ENCODE assay signal across 8 cellular contexts in the genomic region with DNA sequence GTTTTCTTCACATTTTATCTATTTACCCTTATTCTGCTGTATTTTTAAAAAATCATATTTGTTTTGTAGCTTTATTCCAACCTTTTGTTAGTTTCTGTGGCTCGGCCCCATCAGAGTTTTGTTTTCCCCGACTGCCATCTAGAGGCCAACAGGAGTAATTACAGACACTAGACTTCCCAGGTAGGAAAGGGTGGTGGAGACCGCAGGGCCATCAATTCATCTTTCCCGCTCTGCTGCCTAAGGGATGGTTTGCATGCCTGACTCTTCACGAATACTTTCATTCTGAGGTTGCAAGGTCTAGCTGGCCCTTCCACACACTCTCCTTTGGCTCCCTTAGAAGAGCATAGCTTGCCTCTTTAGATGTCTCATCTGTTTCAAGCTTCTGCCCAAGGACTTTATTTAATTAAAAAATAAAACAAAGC. TPM values are rescaled to one million over a fixed set of nuclear protein-coding genes. Genes with fewer than 3 reads are reported as not detected.
A peak's percentile ranks its signal among the peaks of the same experiment; 100 is the strongest.
DNase-seq lines count a peak whose midpoint lies in the region; ATAC-seq and TF ChIP-seq lines count a peak whose summit lies in the region.

No MANE protein-coding gene starts in this region.

- H3K9me3 ChIP-seq in adrenal gland (replicated peaks in 1 of 3) (no peaks in the 10 kb centered on the region), right atrium auricular region (no peaks in the 10 kb centered on the region), gastrocnemius medialis (no peaks in the 10 kb centered on the region)

- TF ChIP-seq CTCF in HL-60 (IDR thresholded peaks at IDR 0.05; ENCODE audit: insufficient read depth, low read length) (peak; percentile 1), adrenal gland (IDR thresholded peaks at IDR 0.05) (peak; percentile 71 to 90 (median 84)), right atrium auricular region (IDR thresholded peaks at IDR 0.05) (peak; percentile 58 to 84), gastrocnemius medialis (IDR thresholded peaks at IDR 0.05 in 4 of 5, conservative IDR thresholded peaks at IDR 0.05 in 1 of 5) (peak; percentile 73 to 81 (median 76))

- H3K4me3 ChIP-seq in HL-60 (replicated peaks; ENCODE audit: insufficient read depth, low read length), result no peak overlapping the region
- H3K4me3 ChIP-seq in adrenal gland, result no peak overlapping the region
- H3K4me3 ChIP-seq in right atrium auricular region, result no peak overlapping the region
- no peak overlapping the region for H3K4me3 ChIP-seq in gastrocnemius medialis

- ATAC-seq in gastrocnemius medialis (peak; percentile 62 to 66), HG02852 (IDR thresholded peaks at IDR 0.05; ENCODE audit: unreplicated experiment) (no peak), GM19351 (IDR thresholded peaks at IDR 0.05; ENCODE audit: unreplicated experiment) (no peak)

- H3K27me3 ChIP-seq in HL-60 (ENCODE audit: insufficient read depth, poor library complexity, severe bottlenecking) (no peaks in the 10 kb centered on the region), adrenal gland (no peaks in the 10 kb centered on the region), right atrium auricular region (no peaks in the 10 kb centered on the region), gastrocnemius medialis (no peaks in the 10 kb centered on the region)

- 0 to 4% (median 1%) methylated on average over 5 of the region's 5 CpGs for WGBS in adrenal gland, 4 donors

- in situ Hi-C loops in gastrocnemius medialis (cut with MboI; ENCODE audit: low sequenced_read_pairs in 4 of 4), result loop anchor here in 3 of 4 donors (5.0 to 10.0 kb wide), 4 partner anchors 56 to 199 kb away; no protein-coding TSS in a partner anchor

- DNase-seq in DMS53 (lab: John Stamatoyannopoulos, UW) (peak; percentile 74), HL-60 (ENCODE audit: low read depth in 1 of 2, low spot score in 1 of 2) (no peak), SHP77 (lab: John Stamatoyannopoulos, UW) (peak; percentile 11 to 43), adrenal gland (peak in 6 of 7 donors; percentile 28 to 59 (median 41)), right atrium auricular region (ENCODE audit: low spot score) (no peak), gastrocnemius medialis (no peak)

- intact Hi-C loops in adrenal gland (cut with DNase I) (loop anchor here in 1 of 2 donors (5.0 kb wide), 2 partner anchors 59 to 199 kb away; no protein-coding TSS in a partner anchor), gastrocnemius medialis (cut with DNase I; ENCODE audit: low total_unique reads) (loop anchor here (1.0 to 5.0 kb wide), 2 partner anchors 179 to 199 kb away; no protein-coding TSS in a partner anchor)

- H3K27ac ChIP-seq in HL-60 (replicated peaks), result no peak overlapping the region
- H3K27ac ChIP-seq in adrenal gland, result no peak overlapping the region
- no peak overlapping the region for H3K27ac ChIP-seq in right atrium auricular region
- no peak overlapping the region for H3K27ac ChIP-seq in gastrocnemius medialis

- H3K4me1 ChIP-seq in adrenal gland (replicated peaks in 1 of 2), result no peaks in the 10 kb centered on the region
- no peaks in the 10 kb centered on the region for H3K4me1 ChIP-seq in right atrium auricular region
- no peaks in the 10 kb centered on the region for H3K4me1 ChIP-seq in gastrocnemius medialis

- H3K36me3 ChIP-seq in adrenal gland (replicated peaks in 1 of 2) (no peaks in the 10 kb centered on the region), right atrium auricular region (no peaks in the 10 kb centered on the region), gastrocnemius medialis (no peaks in the 10 kb centered on the region)

- TF ChIP-seq POLR2A in adrenal gland (IDR thresholded peaks at IDR 0.05) (no peak), gastrocnemius medialis (IDR thresholded peaks at IDR 0.05) (no peak)

RNA-seq across cellular contexts. Expression of a gene that starts 38.3 kb away (rescaled TPM):
- not detected for total RNA-seq in adrenal gland
- not detected for polyA plus RNA-seq in adrenal gland
- total RNA-seq in right atrium auricular region, result not detected
- total RNA-seq in gastrocnemius medialis, result not detected

Comparison
In these comparisons a context has a peak if more than half of its experiments do, and no peak if none do; other contexts are left out.
1. DNase-seq: peak in DMS53 (single experiment), SHP77 (2 of 2) and adrenal gland (6 of 7); none in HL-60 (0 of 2), right atrium auricular region (single experiment) and gastrocnemius medialis (0 of 2).
2. CTCF ChIP-seq: peak in every context shown above with its lines; median percentile 84 in adrenal gland; 76 in gastrocnemius medialis; 71 in right atrium auricular region; 1 in HL-60.
3. ATAC-seq: peak in gastrocnemius medialis (2 of 2); none in HG02852 (single experiment) and GM19351 (single experiment).